Comparison of ENCODE assay signal across 1 cellular context in the genomic region with DNA sequence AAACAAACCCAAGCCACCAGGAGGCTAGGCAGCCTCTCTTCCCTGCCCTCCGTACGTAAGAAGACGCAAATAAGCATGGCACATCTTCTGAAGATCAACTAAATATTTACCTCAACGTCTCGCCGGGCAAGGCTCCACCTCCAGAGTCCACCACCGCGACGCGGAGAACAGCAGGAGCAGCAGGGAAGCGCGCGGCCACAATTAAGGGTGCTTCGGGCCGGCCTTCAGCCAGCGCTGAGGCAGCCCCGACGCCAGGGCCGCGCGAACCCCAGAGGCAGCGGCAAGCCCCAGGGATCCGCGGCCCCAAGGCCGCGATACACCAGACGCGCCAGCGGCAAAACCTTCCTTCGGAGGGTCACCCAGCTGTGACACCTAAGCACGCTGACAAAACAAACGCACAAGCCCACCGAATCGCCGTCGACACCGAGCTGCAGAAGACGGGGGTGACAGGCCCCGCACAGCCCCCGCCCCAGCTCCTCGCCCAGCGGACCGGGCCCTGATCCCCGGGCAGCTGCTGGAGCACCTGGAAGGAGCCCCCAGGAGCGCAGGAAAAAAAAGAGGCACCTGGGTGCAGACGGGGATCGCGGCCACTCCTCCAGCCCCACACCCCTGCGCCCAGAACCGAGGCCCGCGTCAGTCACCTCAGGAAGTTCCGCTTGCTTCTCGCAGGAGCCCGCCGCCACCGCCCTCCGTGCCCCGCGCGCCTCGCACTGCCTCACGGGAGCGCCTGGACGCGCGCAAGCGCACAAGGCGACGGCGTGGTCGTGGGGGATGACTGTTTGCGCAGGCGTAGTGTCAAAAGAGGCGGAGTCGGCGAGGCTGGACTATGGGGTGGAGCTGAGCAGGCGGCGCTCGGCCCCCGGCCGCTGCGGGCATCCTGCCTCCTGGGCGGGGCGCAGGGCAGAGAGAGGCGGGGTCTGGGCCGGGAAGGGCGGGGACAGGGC.
TF ChIP-seq lines count a peak whose summit lies in the region.

HAUS3 (minus strand) TSS at position 712 of the 944 bp plus-strand sequence. CDS start 1,175 bp downstream, outside the sequence.
POLN (minus strand) TSS at position 712 of the 944 bp plus-strand sequence. CDS start 12,890 bp downstream, outside the sequence.

TF ChIP-seq in HepG2, 621 proteins besides CTCF, POLR2A, EP300 and RAD21 (continues in another document):
- TF ChIP-seq, protein P1, sequence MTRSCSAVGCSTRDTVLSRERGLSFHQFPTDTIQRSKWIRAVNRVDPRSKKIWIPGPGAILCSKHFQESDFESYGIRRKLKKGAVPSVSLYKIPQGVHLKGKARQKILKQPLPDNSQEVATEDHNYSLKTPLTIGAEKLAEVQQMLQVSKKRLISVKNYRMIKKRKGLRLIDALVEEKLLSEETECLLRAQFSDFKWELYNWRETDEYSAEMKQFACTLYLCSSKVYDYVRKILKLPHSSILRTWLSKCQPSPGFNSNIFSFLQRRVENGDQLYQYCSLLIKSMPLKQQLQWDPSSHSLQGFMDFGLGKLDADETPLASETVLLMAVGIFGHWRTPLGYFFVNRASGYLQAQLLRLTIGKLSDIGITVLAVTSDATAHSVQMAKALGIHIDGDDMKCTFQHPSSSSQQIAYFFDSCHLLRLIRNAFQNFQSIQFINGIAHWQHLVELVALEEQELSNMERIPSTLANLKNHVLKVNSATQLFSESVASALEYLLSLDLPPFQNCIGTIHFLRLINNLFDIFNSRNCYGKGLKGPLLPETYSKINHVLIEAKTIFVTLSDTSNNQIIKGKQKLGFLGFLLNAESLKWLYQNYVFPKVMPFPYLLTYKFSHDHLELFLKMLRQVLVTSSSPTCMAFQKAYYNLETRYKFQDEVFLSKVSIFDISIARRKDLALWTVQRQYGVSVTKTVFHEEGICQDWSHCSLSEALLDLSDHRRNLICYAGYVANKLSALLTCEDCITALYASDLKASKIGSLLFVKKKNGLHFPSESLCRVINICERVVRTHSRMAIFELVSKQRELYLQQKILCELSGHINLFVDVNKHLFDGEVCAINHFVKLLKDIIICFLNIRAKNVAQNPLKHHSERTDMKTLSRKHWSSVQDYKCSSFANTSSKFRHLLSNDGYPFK (CRISPR knock-in tag; IDR thresholded peaks at IDR 0.05; ENCODE audit: borderline replicate concordance) = peak; percentile 87; the same call in 1 of the 2 replicates
- TF ChIP-seq CHD2 (IDR thresholded peaks at IDR 0.05; ENCODE audit: low read depth, low read length) (peak; percentile 57; the same call in 1 of the 2 replicates), BCL6 (CRISPR knock-in tag; IDR thresholded peaks at IDR 0.05) (0 out of 2 replicates have a peak, but pooled peaks have one; percentile 13), THRA (CRISPR knock-in tag; IDR thresholded peaks at IDR 0.05; ENCODE audit: borderline replicate concordance) (no peak), ZNF510 (CRISPR knock-in tag; IDR thresholded peaks at IDR 0.05; ENCODE audit: low read depth) (no peak), ZNF343 (CRISPR knock-in tag; IDR thresholded peaks at IDR 0.05) (0 out of 2 replicates have a peak, but pooled peaks have one; percentile 51), ZSCAN31 (CRISPR knock-in tag; IDR thresholded peaks at IDR 0.05; ENCODE audit: low read depth) (peak; percentile 77), NR2F1 (CRISPR knock-in tag; IDR thresholded peaks at IDR 0.05) (no peak), ZNF766 (CRISPR knock-in tag; IDR thresholded peaks at IDR 0.05; ENCODE audit: borderline replicate concordance) (no peak), ZNF350 (CRISPR knock-in tag; IDR thresholded peaks at IDR 0.05; ENCODE audit: borderline replicate concordance, low read depth) (peak; percentile 83; the same call in 1 of the 2 replicates), MAFG (CRISPR knock-in tag; IDR thresholded peaks at IDR 0.05) (no peak), JUND (CRISPR knock-in tag; IDR thresholded peaks at IDR 0.05) (no peak), ZNF562 (CRISPR knock-in tag; IDR thresholded peaks at IDR 0.05; ENCODE audit: borderline replicate concordance) (no peak), ZNF331 (CRISPR knock-in tag; IDR thresholded peaks at IDR 0.05) (no peak), ZNF850 (CRISPR knock-in tag; conservative IDR thresholded peaks at IDR 0.05) (no peak), REXO4 (CRISPR knock-in tag; IDR thresholded peaks at IDR 0.05; ENCODE audit: borderline replicate concordance) (no peak), RBFOX2 (IDR thresholded peaks at IDR 0.05; ENCODE audit: low read depth, low read length) (peak; percentile 80), SNRNP70 (IDR thresholded peaks at IDR 0.05; ENCODE audit: low read depth, low read length) (no peak), NFE2L2 (IDR thresholded peaks at IDR 0.05; ENCODE audit: low read length) (no peak), NR0B2 (CRISPR knock-in tag; IDR thresholded peaks at IDR 0.05) (peak; percentile 31; the same call in 1 of the 2 replicates), AHR (CRISPR knock-in tag; IDR thresholded peaks at IDR 0.05) (no peak), ZFP90 (CRISPR knock-in tag; IDR thresholded peaks at IDR 0.05; ENCODE audit: borderline replicate concordance) (no peak), ZNF839 (CRISPR knock-in tag; IDR thresholded peaks at IDR 0.05; ENCODE audit: borderline replicate concordance) (no peak), NR2C2 (CRISPR knock-in tag; IDR thresholded peaks at IDR 0.05; ENCODE audit: borderline replicate concordance) (peak; percentile 30; the same call in 1 of the 2 replicates), MIXL1 (CRISPR knock-in tag; IDR thresholded peaks at IDR 0.05) (no peak), RBM39 (IDR thresholded peaks at IDR 0.05; ENCODE audit: low read depth, low read length, poor library complexity, severe bottlenecking) (no peak), NR2F6 (IDR thresholded peaks at IDR 0.05) (no peak), NR2F6 (CRISPR knock-in tag; IDR thresholded peaks at IDR 0.05) (0 out of 2 replicates have a peak, but pooled peaks have one; percentile 19), KDM5A (IDR thresholded peaks at IDR 0.05; ENCODE audit: borderline replicate concordance, low read length) (peak; percentile 58), ERF (CRISPR knock-in tag; IDR thresholded peaks at IDR 0.05) (peak; percentile 60; the same call in 1 of the 2 replicates), TBP (CRISPR knock-in tag; IDR thresholded peaks at IDR 0.05) (no peak), ATF7-NPFF (CRISPR knock-in tag; IDR thresholded peaks at IDR 0.05; ENCODE audit: low read depth) (peak; percentile 85), ZNF598 (CRISPR knock-in tag; IDR thresholded peaks at IDR 0.05; ENCODE audit: borderline replicate concordance) (peak; percentile 66; the same call in 1 of the 2 replicates), STAG1 (CRISPR knock-in tag; IDR thresholded peaks at IDR 0.05) (no peak), NR3C1 (CRISPR knock-in tag; IDR thresholded peaks at IDR 0.05) (no peak), SIN3B (IDR thresholded peaks at IDR 0.05; ENCODE audit: low read length) (peak; percentile 78), DNMT1 (CRISPR knock-in tag; IDR thresholded peaks at IDR 0.05) (no peak)
- TF ChIP-seq, protein P2, sequence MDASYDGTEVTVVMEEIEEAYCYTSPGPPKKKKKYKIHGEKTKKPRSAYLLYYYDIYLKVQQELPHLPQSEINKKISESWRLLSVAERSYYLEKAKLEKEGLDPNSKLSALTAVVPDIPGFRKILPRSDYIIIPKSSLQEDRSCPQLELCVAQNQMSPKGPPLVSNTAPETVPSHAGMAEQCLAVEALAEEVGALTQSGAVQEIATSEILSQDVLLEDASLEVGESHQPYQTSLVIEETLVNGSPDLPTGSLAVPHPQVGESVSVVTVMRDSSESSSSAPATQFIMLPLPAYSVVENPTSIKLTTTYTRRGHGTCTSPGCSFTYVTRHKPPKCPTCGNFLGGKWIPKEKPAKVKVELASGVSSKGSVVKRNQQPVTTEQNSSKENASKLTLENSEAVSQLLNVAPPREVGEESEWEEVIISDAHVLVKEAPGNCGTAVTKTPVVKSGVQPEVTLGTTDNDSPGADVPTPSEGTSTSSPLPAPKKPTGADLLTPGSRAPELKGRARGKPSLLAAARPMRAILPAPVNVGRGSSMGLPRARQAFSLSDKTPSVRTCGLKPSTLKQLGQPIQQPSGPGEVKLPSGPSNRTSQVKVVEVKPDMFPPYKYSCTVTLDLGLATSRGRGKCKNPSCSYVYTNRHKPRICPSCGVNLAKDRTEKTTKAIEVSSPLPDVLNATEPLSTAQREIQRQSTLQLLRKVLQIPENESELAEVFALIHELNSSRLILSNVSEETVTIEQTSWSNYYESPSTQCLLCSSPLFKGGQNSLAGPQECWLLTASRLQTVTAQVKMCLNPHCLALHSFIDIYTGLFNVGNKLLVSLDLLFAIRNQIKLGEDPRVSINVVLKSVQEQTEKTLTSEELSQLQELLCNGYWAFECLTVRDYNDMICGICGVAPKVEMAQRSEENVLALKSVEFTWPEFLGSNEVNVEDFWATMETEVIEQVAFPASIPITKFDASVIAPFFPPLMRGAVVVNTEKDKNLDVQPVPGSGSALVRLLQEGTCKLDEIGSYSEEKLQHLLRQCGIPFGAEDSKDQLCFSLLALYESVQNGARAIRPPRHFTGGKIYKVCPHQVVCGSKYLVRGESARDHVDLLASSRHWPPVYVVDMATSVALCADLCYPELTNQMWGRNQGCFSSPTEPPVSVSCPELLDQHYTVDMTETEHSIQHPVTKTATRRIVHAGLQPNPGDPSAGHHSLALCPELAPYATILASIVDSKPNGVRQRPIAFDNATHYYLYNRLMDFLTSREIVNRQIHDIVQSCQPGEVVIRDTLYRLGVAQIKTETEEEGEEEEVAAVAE (CRISPR knock-in tag; IDR thresholded peaks at IDR 0.05; ENCODE audit: borderline replicate concordance) = no peak
- TF ChIP-seq, protein P3, sequence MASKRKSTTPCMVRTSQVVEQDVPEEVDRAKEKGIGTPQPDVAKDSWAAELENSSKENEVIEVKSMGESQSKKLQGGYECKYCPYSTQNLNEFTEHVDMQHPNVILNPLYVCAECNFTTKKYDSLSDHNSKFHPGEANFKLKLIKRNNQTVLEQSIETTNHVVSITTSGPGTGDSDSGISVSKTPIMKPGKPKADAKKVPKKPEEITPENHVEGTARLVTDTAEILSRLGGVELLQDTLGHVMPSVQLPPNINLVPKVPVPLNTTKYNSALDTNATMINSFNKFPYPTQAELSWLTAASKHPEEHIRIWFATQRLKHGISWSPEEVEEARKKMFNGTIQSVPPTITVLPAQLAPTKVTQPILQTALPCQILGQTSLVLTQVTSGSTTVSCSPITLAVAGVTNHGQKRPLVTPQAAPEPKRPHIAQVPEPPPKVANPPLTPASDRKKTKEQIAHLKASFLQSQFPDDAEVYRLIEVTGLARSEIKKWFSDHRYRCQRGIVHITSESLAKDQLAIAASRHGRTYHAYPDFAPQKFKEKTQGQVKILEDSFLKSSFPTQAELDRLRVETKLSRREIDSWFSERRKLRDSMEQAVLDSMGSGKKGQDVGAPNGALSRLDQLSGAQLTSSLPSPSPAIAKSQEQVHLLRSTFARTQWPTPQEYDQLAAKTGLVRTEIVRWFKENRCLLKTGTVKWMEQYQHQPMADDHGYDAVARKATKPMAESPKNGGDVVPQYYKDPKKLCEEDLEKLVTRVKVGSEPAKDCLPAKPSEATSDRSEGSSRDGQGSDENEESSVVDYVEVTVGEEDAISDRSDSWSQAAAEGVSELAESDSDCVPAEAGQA (IDR thresholded peaks at IDR 0.05; ENCODE audit: low read depth) = no peak
- TF ChIP-seq, protein P3 (CRISPR knock-in tag; IDR thresholded peaks at IDR 0.05; ENCODE audit: borderline replicate concordance) = no peak
- TF ChIP-seq, protein P4, sequence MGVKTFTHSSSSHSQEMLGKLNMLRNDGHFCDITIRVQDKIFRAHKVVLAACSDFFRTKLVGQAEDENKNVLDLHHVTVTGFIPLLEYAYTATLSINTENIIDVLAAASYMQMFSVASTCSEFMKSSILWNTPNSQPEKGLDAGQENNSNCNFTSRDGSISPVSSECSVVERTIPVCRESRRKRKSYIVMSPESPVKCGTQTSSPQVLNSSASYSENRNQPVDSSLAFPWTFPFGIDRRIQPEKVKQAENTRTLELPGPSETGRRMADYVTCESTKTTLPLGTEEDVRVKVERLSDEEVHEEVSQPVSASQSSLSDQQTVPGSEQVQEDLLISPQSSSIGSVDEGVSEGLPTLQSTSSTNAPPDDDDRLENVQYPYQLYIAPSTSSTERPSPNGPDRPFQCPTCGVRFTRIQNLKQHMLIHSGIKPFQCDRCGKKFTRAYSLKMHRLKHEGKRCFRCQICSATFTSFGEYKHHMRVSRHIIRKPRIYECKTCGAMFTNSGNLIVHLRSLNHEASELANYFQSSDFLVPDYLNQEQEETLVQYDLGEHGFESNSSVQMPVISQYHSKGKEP (CRISPR knock-in tag; IDR thresholded peaks at IDR 0.05) = no peak
- TF ChIP-seq, protein P5, sequence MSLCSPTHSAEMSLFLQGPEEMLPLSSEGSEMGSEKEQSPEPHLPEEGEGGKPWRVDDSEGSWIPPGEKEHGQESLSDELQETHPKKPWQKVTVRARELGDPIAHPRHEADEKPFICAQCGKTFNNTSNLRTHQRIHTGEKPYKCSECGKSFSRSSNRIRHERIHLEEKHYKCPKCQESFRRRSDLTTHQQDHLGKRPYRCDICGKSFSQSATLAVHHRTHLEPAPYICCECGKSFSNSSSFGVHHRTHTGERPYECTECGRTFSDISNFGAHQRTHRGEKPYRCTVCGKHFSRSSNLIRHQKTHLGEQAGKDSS (CRISPR knock-in tag; IDR thresholded peaks at IDR 0.05; ENCODE audit: borderline replicate concordance, low read depth) = 0 out of 2 replicates have a peak, but pooled peaks have one; percentile 35
